21 cellular contexts compared by ENCODE assay signal in the genomic region with DNA sequence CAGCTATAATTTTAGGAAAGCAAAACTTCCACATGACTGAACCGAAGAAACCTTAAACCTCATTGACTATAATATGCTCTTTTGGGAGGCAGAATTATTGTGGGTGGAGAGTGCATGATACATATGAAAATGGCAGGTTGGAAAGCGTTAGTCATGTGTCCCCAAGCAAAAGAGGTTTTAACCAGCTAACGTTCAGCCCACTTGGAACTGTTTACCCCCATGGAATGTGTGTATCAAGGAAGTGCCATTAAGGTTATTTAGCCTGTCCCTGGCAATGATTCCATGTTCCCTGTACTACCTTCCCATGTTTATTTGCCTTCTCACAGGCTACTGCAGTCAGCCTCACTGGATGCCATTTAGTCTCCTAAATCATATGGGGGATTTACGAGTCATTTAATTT.
"Had no signal": no experiment of that assay in that cellular context is flagged by ENCODE, and none has a peak within 500 bp of the region (broad histone marks: within the 10 kb centered on the region; RNA-seq: fewer than 3 reads in every experiment).

No MANE protein-coding gene starts in this region.

- H3K4me1 ChIP-seq: parathyroid adenoma, upper lobe of left lung had no signal

- FAIRE-seq: kidney had no signal

- H3K9ac ChIP-seq: parathyroid adenoma had no signal

- H3K27ac ChIP-seq: brain microvascular endothelial cell, epithelial cell of prostate, neutrophil, parathyroid adenoma, skin epidermis, upper lobe of left lung had no signal

- DNase-seq: activated CD4-positive, alpha-beta T cell treated with anti-CD3 and anti-CD28 coated beads, Interleukin-2, amount 10 ng/mL, durations not matched to agents 24 days and 14 days; activated CD4-positive, CD25-positive, alpha-beta regulatory T cell; activated CD8-positive, alpha-beta memory T cell treated with anti-CD3 and anti-CD28 coated beads, Interleukin-2, amount 50 U/mL, for 4 hours; activated CD8-positive, alpha-beta T cell treated with anti-CD3 and anti-CD28 coated beads, Interleukin-2, amount 10 ng/mL, durations not matched to agents 7 days and 5 days; activated gamma-delta T cell treated with Interleukin-2 at 50 U/mL for 16 hours; activated naive CD8-positive, alpha-beta T cell treated with anti-CD3 and anti-CD28 coated beads, Interleukin-2, amount 10 ng/mL, durations not matched to agents 7 days and 5 days; activated T-cell treated with anti-CD3 and anti-CD28 coated beads, Interleukin-2, amount 50 U/mL, for 72 hours; anterior cingulate cortex; brain microvascular endothelial cell; cerebellar nuclear complex; effector CD8-positive, alpha-beta T cell; hypothalamus; kidney; mesendoderm; natural killer cell; stimulated activated CD4-positive, alpha-beta T cell treated with anti-CD3 and anti-CD28 coated beads, Interleukin-4, amount 100 ng/mL, for 24 hours; upper lobe of left lung had no signal

- H3K36me3 ChIP-seq: neutrophil had no signal

- H3K27me3 ChIP-seq: brain microvascular endothelial cell, neutrophil, upper lobe of left lung had no signal

- H3K9me3 ChIP-seq: neutrophil, upper lobe of left lung had no signal

- H3K79me2 ChIP-seq: parathyroid adenoma had no signal

- H3K4me3 ChIP-seq: skin epidermis, upper lobe of left lung had no signal

- H2AFZ ChIP-seq: parathyroid adenoma had no signal

- ATAC-seq: activated CD8-positive, alpha-beta T cell treated with anti-CD3 and anti-CD28 coated beads, Interleukin-2, amount 10 ng/mL, durations not matched to agents 7 days and 5 days; activated T-cell treated with anti-CD3 and anti-CD28 coated beads, Interleukin-2, amount 50 U/mL, for 72 hours; natural killer cell had no signal
